Comparison of ENCODE assay signal across 11 cellular contexts in the genomic region with DNA sequence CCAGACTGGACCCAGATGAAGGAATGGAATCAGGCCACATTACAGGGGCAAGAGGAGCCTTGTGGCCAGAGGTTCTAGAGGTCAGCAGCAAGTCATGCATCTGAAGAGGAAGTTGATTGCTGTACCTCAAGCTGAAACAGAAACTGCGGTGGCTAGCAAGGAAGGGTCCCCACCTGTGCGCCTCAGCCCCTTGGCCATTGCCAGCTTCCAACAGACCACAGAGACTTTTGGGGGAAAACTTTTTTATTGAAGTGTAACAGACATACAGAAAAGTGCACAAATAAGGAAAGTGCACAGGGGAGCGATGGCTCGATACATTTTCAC. TPM values are rescaled to one million over a fixed set of nuclear protein-coding genes. Genes with fewer than 3 reads are reported as not detected.
DNase-seq lines count a peak whose midpoint lies in the region; ATAC-seq and TF ChIP-seq lines count a peak whose summit lies in the region.
"Had no signal": no experiment of that assay in that cellular context is flagged by ENCODE, and none has a peak within 500 bp of the region (broad histone marks: within the 10 kb centered on the region; RNA-seq: fewer than 3 reads in every experiment).

No MANE protein-coding gene starts in this region.

- TF ChIP-seq CTCF in CD14-positive monocyte (IDR thresholded peaks at IDR 0.05), result no peak
- TF ChIP-seq CTCF in HFFc6 (IDR thresholded peaks at IDR 0.05), result no peak

- H3K27ac Mint-ChIP-seq in CD14-positive monocyte (peak overlapping the region; percentile 83 to 95 (median 91)), HFFc6 (no peak overlapping the region)
- H3K27ac Mint-ChIP-seq: activated naive CD8-positive, alpha-beta T cell had no signal

- H3K4me3 Mint-ChIP-seq in CD14-positive monocyte (peak overlapping the region; percentile 68 to 91), HFFc6 (no peak overlapping the region)
- H3K4me3 Mint-ChIP-seq: activated naive CD8-positive, alpha-beta T cell had no signal

- peaks cover 0 to 7% (median 0%) of the 10 kb centered on the region in 7 donors for H3K9me3 Mint-ChIP-seq in CD14-positive monocyte
- H3K9me3 Mint-ChIP-seq in HFFc6, result no peaks in the 10 kb centered on the region

- DNase-seq in CD14-positive monocyte (ENCODE audit: low spot score), result peak; percentile 57
- DNase-seq in SKM-1 treated with dmso at 0.1 percent for 144 hours (lab: John Stamatoyannopoulos, UW; ENCODE audit: unreplicated experiment), result peak; percentile 81
- no peak for DNase-seq in stimulated activated CD8-positive, alpha-beta memory T cell treated with anti-CD3 and anti-CD28 coated beads, Interleukin-4, amount 100 ng/mL, for 48 hours
- DNase-seq in HFFc6, result no peak
- DNase-seq in SK-N-DZ (ENCODE audit: low spot score), result no peak
- DNase-seq in EL, result no peak
- DNase-seq: SHP77; stimulated activated naive CD4-positive, alpha-beta T cell treated with Interleukin-2 at 50 U/mL for 16 hours had no signal

- peaks cover 49% of the 10 kb centered on the region for H3K4me1 Mint-ChIP-seq in CD14-positive monocyte
- H3K4me1 Mint-ChIP-seq in HFFc6 (ENCODE audit: low read depth), result peaks cover 22% of the 10 kb centered on the region

- peaks cover 0 to 3% of the 10 kb centered on the region in 2 donors for H3K36me3 Mint-ChIP-seq in CD14-positive monocyte
- no peaks in the 10 kb centered on the region for H3K36me3 Mint-ChIP-seq in HFFc6 (ENCODE audit: low read depth)
- H3K36me3 Mint-ChIP-seq: activated naive CD8-positive, alpha-beta T cell had no signal

- intact Hi-C loops in CD14-positive monocyte (cut with micrococcal nuclease), result loop anchor here in 1 of 2 donors (5.0 kb wide), 1 partner anchor 74 kb away; a partner anchor contains a TSS

- H3K27me3 Mint-ChIP-seq in CD14-positive monocyte (ENCODE audit: low read depth in 3 of 3), result peaks cover 1 to 8% (median 2%) of the 10 kb centered on the region in 3 donors
- H3K27me3 Mint-ChIP-seq in HFFc6 (ENCODE audit: insufficient read depth), result no peaks in the 10 kb centered on the region; the same call in none of the 2 replicates

- ATAC-seq in GM19395 (IDR thresholded peaks at IDR 0.05; ENCODE audit: unreplicated experiment), result peak; percentile 94
- peak; percentile 79 for ATAC-seq in HG03097 (IDR thresholded peaks at IDR 0.05; ENCODE audit: low FRiP score, unreplicated experiment)

RNA-seq across cellular contexts. Expression of a gene that starts 26.8 kb away (rescaled TPM):
- polyA plus RNA-seq in CD14-positive monocyte, result 1 to 10 TPM; 3.0 to 3.3 TPM
- total RNA-seq in HFFc6 (2021; fragmentation: NEBNext Ultra II Directional; extraction: Animal tissue kit (Norgen Biotek cat#: 25700)), result 1 to 10 TPM; 7.1 to 8.0 (median 7.4) TPM
- polyA plus RNA-seq in SK-N-DZ (2014; cell fraction: cytosol; rRNA removed), result 6.4 and 7.0 TPM in 2 replicates
- polyA plus RNA-seq in SK-N-DZ (2014; cell fraction: nucleus; rRNA removed), result 14.4 and 19.5 TPM in 2 replicates

Comparison
In these comparisons a context has a peak if more than half of its experiments do, and no peak if none do; other contexts are left out.
1. DNase-seq: peak in CD14-positive monocyte (single experiment) and SKM-1 treated with dmso at 0.1 percent for 144 hours (single experiment); none in stimulated activated CD8-positive, alpha-beta memory T cell treated with anti-CD3 and anti-CD28 coated beads, Interleukin-4, amount 100 ng/mL, for 48 hours (single experiment), HFFc6 (single experiment), SK-N-DZ (single experiment) and EL (single experiment).